In genomic region chr17:11917415-11917814, GRCh38 we compare ENCODE assay signal across 19 cellular contexts.
"Had no signal": no experiment of that assay in that cellular context is flagged by ENCODE, and none has a peak within 500 bp of the region (broad histone marks: within the 10 kb centered on the region; RNA-seq: fewer than 3 reads in every experiment).

No MANE protein-coding gene starts in this region.

- ATAC-seq: gastroesophageal sphincter, left lobe of liver, mucosa of descending colon, natural killer cell, pancreas, right cardiac atrium, upper lobe of right lung had no signal

- H3K4me3 Mint-ChIP-seq: natural killer cell; neural crest cell; stimulated activated naive CD8-positive, alpha-beta T cell treated with anti-CD3 and anti-CD28 coated beads, Interleukin-15, Interleukin-2, amounts not matched to agents 100 ng/mL and 50 ng/mL, for 24 hours had no signal

- H3K4me1 Mint-ChIP-seq: natural killer cell, neural crest cell had no signal

- DNase-seq: colonic mucosa; dermis blood vessel endothelial cell; esophagus squamous epithelium; foreskin fibroblast; kidney glomerular epithelial cell; mammary epithelial cell; mucosa of descending colon; natural killer cell; occipital lobe; pancreas; right cardiac atrium; stimulated activated CD4-positive, alpha-beta T cell treated with anti-CD3 and anti-CD28 coated beads, Interleukin-2, amount 100 ng/mL, for 48 hours; tibial artery; upper lobe of right lung had no signal

- H3K9me3 Mint-ChIP-seq: neural crest cell had no signal

- H3K27ac Mint-ChIP-seq: natural killer cell; progenitor cell of endocrine pancreas; stimulated activated naive CD8-positive, alpha-beta T cell treated with anti-CD3 and anti-CD28 coated beads, Interleukin-15, Interleukin-2, amounts not matched to agents 100 ng/mL and 50 ng/mL, for 24 hours had no signal

- H3K36me3 Mint-ChIP-seq: natural killer cell had no signal
